In the genomic region with DNA sequence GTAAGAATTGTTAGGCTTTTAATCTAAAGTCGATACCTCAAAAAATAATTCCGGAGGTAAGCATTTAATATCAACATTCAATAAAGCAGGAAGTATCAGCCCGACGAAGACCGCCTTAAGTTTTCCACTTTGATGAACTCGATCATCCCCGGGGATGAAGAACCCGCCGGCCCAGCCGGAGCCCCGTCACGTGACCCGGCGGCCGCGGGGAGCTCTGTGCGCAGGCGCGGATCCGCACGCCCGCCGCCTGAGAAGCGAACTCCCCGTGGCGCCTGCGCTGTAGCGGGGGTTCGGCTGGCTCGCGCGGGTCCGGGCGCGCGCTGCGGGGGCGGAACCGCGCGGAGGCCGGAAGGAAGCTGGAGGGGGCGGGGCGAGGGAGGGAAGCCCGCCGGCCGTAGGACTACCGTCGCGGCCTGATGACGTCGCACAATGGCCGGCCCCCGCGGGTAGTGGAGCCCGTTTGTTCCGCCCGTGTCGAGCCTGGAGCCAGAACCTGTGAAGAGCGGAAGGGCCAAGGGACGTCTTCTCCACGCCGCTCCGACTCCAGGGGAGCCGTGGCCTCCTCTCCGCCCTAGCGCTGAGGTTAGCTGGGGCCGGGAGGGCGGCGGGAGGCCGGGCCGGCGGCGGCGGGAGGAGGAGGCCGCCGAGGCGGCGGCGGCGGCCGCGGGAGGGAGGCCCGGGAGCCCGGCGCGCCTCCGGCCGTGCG, we compare ENCODE assay signal across 1 cellular context.
A peak's percentile ranks its signal among the peaks of the same experiment; 100 is the strongest.
TF ChIP-seq lines count a peak whose summit lies in the region.

A gene (plus strand): TSS at position 419 of the 706 bp plus-strand sequence. CDS start 6,721 bp downstream, outside the sequence.

TF ChIP-seq in HepG2, 621 proteins besides CTCF, POLR2A, EP300 and RAD21 (continued from another document and continues in another):
- TF ChIP-seq, protein P1, sequence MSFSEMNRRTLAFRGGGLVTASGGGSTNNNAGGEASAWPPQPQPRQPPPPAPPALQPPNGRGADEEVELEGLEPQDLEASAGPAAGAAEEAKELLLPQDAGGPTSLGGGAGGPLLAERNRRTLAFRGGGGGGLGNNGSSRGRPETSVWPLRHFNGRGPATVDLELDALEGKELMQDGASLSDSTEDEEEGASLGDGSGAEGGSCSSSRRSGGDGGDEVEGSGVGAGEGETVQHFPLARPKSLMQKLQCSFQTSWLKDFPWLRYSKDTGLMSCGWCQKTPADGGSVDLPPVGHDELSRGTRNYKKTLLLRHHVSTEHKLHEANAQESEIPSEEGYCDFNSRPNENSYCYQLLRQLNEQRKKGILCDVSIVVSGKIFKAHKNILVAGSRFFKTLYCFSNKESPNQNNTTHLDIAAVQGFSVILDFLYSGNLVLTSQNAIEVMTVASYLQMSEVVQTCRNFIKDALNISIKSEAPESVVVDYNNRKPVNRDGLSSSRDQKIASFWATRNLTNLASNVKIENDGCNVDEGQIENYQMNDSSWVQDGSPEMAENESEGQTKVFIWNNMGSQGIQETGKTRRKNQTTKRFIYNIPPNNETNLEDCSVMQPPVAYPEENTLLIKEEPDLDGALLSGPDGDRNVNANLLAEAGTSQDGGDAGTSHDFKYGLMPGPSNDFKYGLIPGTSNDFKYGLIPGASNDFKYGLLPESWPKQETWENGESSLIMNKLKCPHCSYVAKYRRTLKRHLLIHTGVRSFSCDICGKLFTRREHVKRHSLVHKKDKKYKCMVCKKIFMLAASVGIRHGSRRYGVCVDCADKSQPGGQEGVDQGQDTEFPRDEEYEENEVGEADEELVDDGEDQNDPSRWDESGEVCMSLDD (CRISPR knock-in tag; IDR thresholded peaks at IDR 0.05; ENCODE audit: borderline replicate concordance) = no peak
- TF ChIP-seq ZNF660 (CRISPR knock-in tag; IDR thresholded peaks at IDR 0.05; ENCODE audit: borderline replicate concordance, low read depth) = no peak
- TF ChIP-seq EHMT2 (IDR thresholded peaks at IDR 0.05; ENCODE audit: borderline replicate concordance, low read depth, low read length) = no peak
- TF ChIP-seq, protein P2, sequence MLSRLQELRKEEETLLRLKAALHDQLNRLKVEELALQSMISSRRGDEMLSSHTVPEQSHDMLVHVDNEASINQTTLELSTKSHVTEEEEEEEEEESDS (CRISPR knock-in tag; IDR thresholded peaks at IDR 0.05; ENCODE audit: borderline replicate concordance) = no peak
- peak; percentile 54 for TF ChIP-seq CBX1 (IDR thresholded peaks at IDR 0.05; ENCODE audit: low read depth)
- no peak for TF ChIP-seq TRIM24 (CRISPR knock-in tag; IDR thresholded peaks at IDR 0.05)
- TF ChIP-seq ZNF556 (CRISPR knock-in tag; IDR thresholded peaks at IDR 0.05; ENCODE audit: borderline replicate concordance) = peak; percentile 42; the same call in 1 of the 2 replicates
- TF ChIP-seq, protein P3, sequence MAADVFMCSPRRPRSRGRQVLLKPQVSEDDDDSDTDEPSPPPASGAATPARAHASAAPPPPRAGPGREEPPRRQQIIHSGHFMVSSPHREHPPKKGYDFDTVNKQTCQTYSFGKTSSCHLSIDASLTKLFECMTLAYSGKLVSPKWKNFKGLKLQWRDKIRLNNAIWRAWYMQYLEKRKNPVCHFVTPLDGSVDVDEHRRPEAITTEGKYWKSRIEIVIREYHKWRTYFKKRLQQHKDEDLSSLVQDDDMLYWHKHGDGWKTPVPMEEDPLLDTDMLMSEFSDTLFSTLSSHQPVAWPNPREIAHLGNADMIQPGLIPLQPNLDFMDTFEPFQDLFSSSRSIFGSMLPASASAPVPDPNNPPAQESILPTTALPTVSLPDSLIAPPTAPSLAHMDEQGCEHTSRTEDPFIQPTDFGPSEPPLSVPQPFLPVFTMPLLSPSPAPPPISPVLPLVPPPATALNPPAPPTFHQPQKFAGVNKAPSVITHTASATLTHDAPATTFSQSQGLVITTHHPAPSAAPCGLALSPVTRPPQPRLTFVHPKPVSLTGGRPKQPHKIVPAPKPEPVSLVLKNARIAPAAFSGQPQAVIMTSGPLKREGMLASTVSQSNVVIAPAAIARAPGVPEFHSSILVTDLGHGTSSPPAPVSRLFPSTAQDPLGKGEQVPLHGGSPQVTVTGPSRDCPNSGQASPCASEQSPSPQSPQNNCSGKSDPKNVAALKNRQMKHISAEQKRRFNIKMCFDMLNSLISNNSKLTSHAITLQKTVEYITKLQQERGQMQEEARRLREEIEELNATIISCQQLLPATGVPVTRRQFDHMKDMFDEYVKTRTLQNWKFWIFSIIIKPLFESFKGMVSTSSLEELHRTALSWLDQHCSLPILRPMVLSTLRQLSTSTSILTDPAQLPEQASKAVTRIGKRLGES (CRISPR knock-in tag; IDR thresholded peaks at IDR 0.05; ENCODE audit: borderline replicate concordance) = no peak
- TF ChIP-seq CBX2 (IDR thresholded peaks at IDR 0.05; ENCODE audit: low read depth, low read length) = no peak
- no peak for TF ChIP-seq CBX2 (CRISPR knock-in tag; IDR thresholded peaks at IDR 0.05; ENCODE audit: low read depth)
- TF ChIP-seq, protein P4, sequence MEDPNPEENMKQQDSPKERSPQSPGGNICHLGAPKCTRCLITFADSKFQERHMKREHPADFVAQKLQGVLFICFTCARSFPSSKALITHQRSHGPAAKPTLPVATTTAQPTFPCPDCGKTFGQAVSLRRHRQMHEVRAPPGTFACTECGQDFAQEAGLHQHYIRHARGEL (CRISPR knock-in tag; IDR thresholded peaks at IDR 0.05) = no peak
- TF ChIP-seq TAF1 (CRISPR knock-in tag; IDR thresholded peaks at IDR 0.05) = peak; percentile 81
- TF ChIP-seq, protein P5, sequence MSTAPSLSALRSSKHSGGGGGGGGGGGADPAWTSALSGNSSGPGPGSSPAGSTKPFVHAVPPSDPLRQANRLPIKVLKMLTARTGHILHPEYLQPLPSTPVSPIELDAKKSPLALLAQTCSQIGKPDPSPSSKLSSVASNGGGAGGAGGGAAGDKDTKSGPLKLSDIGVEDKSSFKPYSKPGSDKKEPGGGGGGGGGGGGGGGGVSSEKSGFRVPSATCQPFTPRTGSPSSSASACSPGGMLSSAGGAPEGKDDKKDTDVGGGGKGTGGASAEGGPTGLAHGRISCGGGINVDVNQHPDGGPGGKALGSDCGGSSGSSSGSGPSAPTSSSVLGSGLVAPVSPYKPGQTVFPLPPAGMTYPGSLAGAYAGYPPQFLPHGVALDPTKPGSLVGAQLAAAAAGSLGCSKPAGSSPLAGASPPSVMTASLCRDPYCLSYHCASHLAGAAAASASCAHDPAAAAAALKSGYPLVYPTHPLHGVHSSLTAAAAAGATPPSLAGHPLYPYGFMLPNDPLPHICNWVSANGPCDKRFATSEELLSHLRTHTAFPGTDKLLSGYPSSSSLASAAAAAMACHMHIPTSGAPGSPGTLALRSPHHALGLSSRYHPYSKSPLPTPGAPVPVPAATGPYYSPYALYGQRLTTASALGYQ (CRISPR knock-in tag; IDR thresholded peaks at IDR 0.05) = peak; percentile 63; the same call in 1 of the 2 replicates
- TF ChIP-seq ARNT (IDR thresholded peaks at IDR 0.05) = no peak
- no peak for TF ChIP-seq ZNF839 (CRISPR knock-in tag; IDR thresholded peaks at IDR 0.05; ENCODE audit: borderline replicate concordance)
- TF ChIP-seq THYN1 (CRISPR knock-in tag; IDR thresholded peaks at IDR 0.05; ENCODE audit: borderline replicate concordance, low read depth) = no peak
- TF ChIP-seq BORCS8-MEF2B (CRISPR knock-in tag; IDR thresholded peaks at IDR 0.05) = peak; percentile 71; the same call in 1 of the 2 replicates
- TF ChIP-seq RBAK (CRISPR knock-in tag; IDR thresholded peaks at IDR 0.05) = no peak
- TF ChIP-seq SAFB2 (CRISPR knock-in tag; IDR thresholded peaks at IDR 0.05; ENCODE audit: borderline replicate concordance, low read depth) = no peak
- no peak for TF ChIP-seq ZKSCAN1 (IDR thresholded peaks at IDR 0.05; ENCODE audit: low read length)
- TF ChIP-seq CEBPB (IDR thresholded peaks at IDR 0.05; ENCODE audit: borderline replicate concordance, low read depth, low read length) = no peak
- TF ChIP-seq ETV5 (CRISPR knock-in tag; IDR thresholded peaks at IDR 0.05; ENCODE audit: borderline replicate concordance) = peak; percentile 97
- TF ChIP-seq, protein P6, sequence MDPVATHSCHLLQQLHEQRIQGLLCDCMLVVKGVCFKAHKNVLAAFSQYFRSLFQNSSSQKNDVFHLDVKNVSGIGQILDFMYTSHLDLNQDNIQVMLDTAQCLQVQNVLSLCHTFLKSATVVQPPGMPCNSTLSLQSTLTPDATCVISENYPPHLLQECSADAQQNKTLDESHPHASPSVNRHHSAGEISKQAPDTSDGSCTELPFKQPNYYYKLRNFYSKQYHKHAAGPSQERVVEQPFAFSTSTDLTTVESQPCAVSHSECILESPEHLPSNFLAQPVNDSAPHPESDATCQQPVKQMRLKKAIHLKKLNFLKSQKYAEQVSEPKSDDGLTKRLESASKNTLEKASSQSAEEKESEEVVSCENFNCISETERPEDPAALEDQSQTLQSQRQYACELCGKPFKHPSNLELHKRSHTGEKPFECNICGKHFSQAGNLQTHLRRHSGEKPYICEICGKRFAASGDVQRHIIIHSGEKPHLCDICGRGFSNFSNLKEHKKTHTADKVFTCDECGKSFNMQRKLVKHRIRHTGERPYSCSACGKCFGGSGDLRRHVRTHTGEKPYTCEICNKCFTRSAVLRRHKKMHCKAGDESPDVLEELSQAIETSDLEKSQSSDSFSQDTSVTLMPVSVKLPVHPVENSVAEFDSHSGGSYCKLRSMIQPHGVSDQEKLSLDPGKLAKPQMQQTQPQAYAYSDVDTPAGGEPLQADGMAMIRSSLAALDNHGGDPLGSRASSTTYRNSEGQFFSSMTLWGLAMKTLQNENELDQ (CRISPR knock-in tag; IDR thresholded peaks at IDR 0.05; ENCODE audit: borderline replicate concordance) = no peak
- TF ChIP-seq MAFK (conservative IDR thresholded peaks at IDR 0.05 in 1 of 2, IDR thresholded peaks at IDR 0.05 in 1 of 2; ENCODE audit: low read length in 2 of 2) = peak in 1 of 2 experiments; percentile 25; a peak in 1 of 4 replicates
- peak; percentile 79 for TF ChIP-seq NR2C2 (CRISPR knock-in tag; IDR thresholded peaks at IDR 0.05; ENCODE audit: borderline replicate concordance)
- TF ChIP-seq MXI1 (IDR thresholded peaks at IDR 0.05; ENCODE audit: borderline replicate concordance, low read depth, low read length) = peak; percentile 85; the same call in 1 of the 3 replicates
- TF ChIP-seq RNF2 (conservative IDR thresholded peaks at IDR 0.05; ENCODE audit: low read depth) = 0 out of 2 replicates have a peak, but pooled peaks have one; percentile 22
- TF ChIP-seq, protein P7, sequence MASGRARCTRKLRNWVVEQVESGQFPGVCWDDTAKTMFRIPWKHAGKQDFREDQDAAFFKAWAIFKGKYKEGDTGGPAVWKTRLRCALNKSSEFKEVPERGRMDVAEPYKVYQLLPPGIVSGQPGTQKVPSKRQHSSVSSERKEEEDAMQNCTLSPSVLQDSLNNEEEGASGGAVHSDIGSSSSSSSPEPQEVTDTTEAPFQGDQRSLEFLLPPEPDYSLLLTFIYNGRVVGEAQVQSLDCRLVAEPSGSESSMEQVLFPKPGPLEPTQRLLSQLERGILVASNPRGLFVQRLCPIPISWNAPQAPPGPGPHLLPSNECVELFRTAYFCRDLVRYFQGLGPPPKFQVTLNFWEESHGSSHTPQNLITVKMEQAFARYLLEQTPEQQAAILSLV (CRISPR knock-in tag; IDR thresholded peaks at IDR 0.05; ENCODE audit: borderline replicate concordance) = peak; percentile 73; the same call in 1 of the 2 replicates
- TF ChIP-seq ZNF761 (CRISPR knock-in tag; conservative IDR thresholded peaks at IDR 0.05) = no peak
- TF ChIP-seq, protein P8, sequence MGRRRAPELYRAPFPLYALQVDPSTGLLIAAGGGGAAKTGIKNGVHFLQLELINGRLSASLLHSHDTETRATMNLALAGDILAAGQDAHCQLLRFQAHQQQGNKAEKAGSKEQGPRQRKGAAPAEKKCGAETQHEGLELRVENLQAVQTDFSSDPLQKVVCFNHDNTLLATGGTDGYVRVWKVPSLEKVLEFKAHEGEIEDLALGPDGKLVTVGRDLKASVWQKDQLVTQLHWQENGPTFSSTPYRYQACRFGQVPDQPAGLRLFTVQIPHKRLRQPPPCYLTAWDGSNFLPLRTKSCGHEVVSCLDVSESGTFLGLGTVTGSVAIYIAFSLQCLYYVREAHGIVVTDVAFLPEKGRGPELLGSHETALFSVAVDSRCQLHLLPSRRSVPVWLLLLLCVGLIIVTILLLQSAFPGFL (CRISPR knock-in tag; IDR thresholded peaks at IDR 0.05) = no peak
- TF ChIP-seq RARA (CRISPR knock-in tag; IDR thresholded peaks at IDR 0.05) = peak; percentile 27; the same call in 1 of the 2 replicates
- no peak for TF ChIP-seq ZNF24 (IDR thresholded peaks at IDR 0.05)
- no peak; the same call in 1 of the 2 replicates for TF ChIP-seq PPARG (CRISPR knock-in tag; conservative IDR thresholded peaks at IDR 0.05)
- TF ChIP-seq, protein P9, sequence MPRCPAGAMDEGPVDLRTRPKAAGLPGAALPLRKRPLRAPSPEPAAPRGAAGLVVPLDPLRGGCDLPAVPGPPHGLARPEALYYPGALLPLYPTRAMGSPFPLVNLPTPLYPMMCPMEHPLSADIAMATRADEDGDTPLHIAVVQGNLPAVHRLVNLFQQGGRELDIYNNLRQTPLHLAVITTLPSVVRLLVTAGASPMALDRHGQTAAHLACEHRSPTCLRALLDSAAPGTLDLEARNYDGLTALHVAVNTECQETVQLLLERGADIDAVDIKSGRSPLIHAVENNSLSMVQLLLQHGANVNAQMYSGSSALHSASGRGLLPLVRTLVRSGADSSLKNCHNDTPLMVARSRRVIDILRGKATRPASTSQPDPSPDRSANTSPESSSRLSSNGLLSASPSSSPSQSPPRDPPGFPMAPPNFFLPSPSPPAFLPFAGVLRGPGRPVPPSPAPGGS (CRISPR knock-in tag; IDR thresholded peaks at IDR 0.05) = no peak; the same call in 1 of the 2 replicates
- TF ChIP-seq ZNF12 (CRISPR knock-in tag; IDR thresholded peaks at IDR 0.05) = no peak
- TF ChIP-seq, protein P10, sequence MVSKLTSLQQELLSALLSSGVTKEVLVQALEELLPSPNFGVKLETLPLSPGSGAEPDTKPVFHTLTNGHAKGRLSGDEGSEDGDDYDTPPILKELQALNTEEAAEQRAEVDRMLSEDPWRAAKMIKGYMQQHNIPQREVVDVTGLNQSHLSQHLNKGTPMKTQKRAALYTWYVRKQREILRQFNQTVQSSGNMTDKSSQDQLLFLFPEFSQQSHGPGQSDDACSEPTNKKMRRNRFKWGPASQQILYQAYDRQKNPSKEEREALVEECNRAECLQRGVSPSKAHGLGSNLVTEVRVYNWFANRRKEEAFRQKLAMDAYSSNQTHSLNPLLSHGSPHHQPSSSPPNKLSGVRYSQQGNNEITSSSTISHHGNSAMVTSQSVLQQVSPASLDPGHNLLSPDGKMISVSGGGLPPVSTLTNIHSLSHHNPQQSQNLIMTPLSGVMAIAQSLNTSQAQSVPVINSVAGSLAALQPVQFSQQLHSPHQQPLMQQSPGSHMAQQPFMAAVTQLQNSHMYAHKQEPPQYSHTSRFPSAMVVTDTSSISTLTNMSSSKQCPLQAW (CRISPR knock-in tag; IDR thresholded peaks at IDR 0.05) = peak; percentile 40; the same call in 1 of the 2 replicates
- TF ChIP-seq PLRG1 (conservative IDR thresholded peaks at IDR 0.05) = no peak
- TF ChIP-seq PCBP2 (optimal IDR thresholded peaks at IDR 0.05; ENCODE audit: low read depth, low read length, poor library complexity, severe bottlenecking) = no peak
- TF ChIP-seq ZNF484 (CRISPR knock-in tag; IDR thresholded peaks at IDR 0.05; ENCODE audit: borderline replicate concordance, low read depth) = no peak
- peak; percentile 76 for TF ChIP-seq TGIF2 (CRISPR knock-in tag; IDR thresholded peaks at IDR 0.05)
- no peak for TF ChIP-seq ZNF292 (CRISPR knock-in tag; IDR thresholded peaks at IDR 0.05; ENCODE audit: borderline replicate concordance, low read depth)
- TF ChIP-seq, protein P11, sequence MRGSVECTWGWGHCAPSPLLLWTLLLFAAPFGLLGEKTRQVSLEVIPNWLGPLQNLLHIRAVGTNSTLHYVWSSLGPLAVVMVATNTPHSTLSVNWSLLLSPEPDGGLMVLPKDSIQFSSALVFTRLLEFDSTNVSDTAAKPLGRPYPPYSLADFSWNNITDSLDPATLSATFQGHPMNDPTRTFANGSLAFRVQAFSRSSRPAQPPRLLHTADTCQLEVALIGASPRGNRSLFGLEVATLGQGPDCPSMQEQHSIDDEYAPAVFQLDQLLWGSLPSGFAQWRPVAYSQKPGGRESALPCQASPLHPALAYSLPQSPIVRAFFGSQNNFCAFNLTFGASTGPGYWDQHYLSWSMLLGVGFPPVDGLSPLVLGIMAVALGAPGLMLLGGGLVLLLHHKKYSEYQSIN (CRISPR knock-in tag; IDR thresholded peaks at IDR 0.05; ENCODE audit: borderline replicate concordance) = no peak
